Comparison of ENCODE assay signal across 24 cellular contexts in the genomic region with DNA sequence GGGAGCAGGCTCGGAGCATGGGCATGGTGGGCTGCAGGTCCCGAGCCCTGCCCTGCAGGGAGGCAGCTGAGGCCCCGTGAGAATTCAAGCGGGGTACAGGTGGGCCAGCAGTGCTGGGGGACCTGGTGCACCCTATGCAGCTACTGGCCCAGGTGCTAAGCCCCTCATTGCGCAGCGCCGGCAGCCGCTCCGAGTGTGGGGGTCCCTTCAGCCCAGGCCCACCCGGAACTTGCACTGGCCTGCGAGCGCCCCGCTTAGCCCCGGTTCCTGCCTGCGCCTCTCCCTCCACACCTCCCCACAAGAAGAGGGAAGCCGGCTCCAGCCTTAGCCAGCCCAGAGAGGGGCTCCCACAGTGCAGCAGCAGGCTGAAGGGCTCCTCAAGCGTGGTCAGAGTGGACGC.
"Had no signal": no experiment of that assay in that cellular context is flagged by ENCODE, and none has a peak within 500 bp of the region (broad histone marks: within the 10 kb centered on the region; RNA-seq: fewer than 3 reads in every experiment).

No MANE protein-coding gene starts in this region.

- H3K36me3 ChIP-seq: lower lobe of right lung, neural progenitor cell, pancreas, stomach, thyroid gland, transverse colon, upper lobe of left lung, vagina had no signal

- H3K4me2 ChIP-seq: neural progenitor cell had no signal

- H3K4me3 ChIP-seq: lower lobe of right lung, neural progenitor cell, pancreas, psoas muscle, stomach, testis, thyroid gland, transverse colon, upper lobe of left lung, vagina had no signal

- ATAC-seq: lower lobe of right lung; naive thymus-derived CD8-positive, alpha-beta T cell; pancreas; psoas muscle; right cardiac atrium; sciatic nerve; stimulated activated naive B cell treated with anti-CD40 and anti-IgM and Interleukin-4, amounts not matched to agents 10 μg/mL and 1 μg/mL and 100 μg/mL, for 72 hours; stimulated activated naive CD8-positive, alpha-beta T cell treated with anti-CD3 and anti-CD28 coated beads, Interleukin-15, Interleukin-2, amounts not matched to agents 100 U/mL and 50 U/mL, for 24 hours had no signal

- H3K9me3 ChIP-seq: lower lobe of right lung, pancreas, psoas muscle, testis, thyroid gland, transverse colon, upper lobe of left lung, vagina had no signal

- H2AFZ ChIP-seq: neural progenitor cell had no signal

- H3K27ac ChIP-seq: lower lobe of right lung, neural progenitor cell, pancreas, psoas muscle, stomach, testis, thyroid gland, transverse colon, upper lobe of left lung, vagina had no signal

- DNase-seq: head of caudate nucleus; hippocampal formation; lower lobe of right lung; mammary epithelial cell; mesenchymal stem cell; psoas muscle; small intestine; stimulated activated CD4-positive, alpha-beta T cell treated with anti-CD3 and anti-CD28 coated beads, Interleukin-1b, Interleukin-23, amount 100 ng/mL, for 48 hours; stimulated activated CD4-positive, alpha-beta T cell treated with anti-CD3 and anti-CD28 coated beads, Interleukin-2, amount 100 ng/mL, for 48 hours; stimulated activated CD4-positive, alpha-beta T cell treated with anti-CD3 and anti-CD28 coated beads, Interleukin-4, amount 100 ng/mL, for 4 hours; stimulated activated CD8-positive, alpha-beta memory T cell treated with anti-CD3 and anti-CD28 coated beads, Interleukin-4, amount 100 ng/mL, for 48 hours; stimulated activated naive B cell treated with anti-CD40 and anti-IgM and Interleukin-4, amounts not matched to agents 10 μg/mL and 1 μg/mL and 100 μg/mL, for 72 hours; stimulated activated naive CD8-positive, alpha-beta T cell treated with anti-CD3 and anti-CD28 coated beads, Interleukin-15, Interleukin-2, amounts not matched to agents 100 U/mL and 50 U/mL, for 24 hours; stomach; testis; transverse colon had no signal

- H3K27me3 ChIP-seq: neural progenitor cell, pancreas, stomach, testis, thyroid gland, transverse colon, upper lobe of left lung, vagina had no signal

- H3K9ac ChIP-seq: neural progenitor cell had no signal

- H3K4me1 ChIP-seq: lower lobe of right lung, neural progenitor cell, pancreas, psoas muscle, stomach, testis, thyroid gland, transverse colon, upper lobe of left lung, vagina had no signal
